ENCODE assay signal across 17 cellular contexts in genomic region chr5:173513521-173513991, GRCh38.
A peak's percentile ranks its signal among the peaks of the same experiment; 100 is the strongest.
DNase-seq lines count a peak whose midpoint lies in the region; FAIRE-seq and TF ChIP-seq lines count a peak whose summit lies in the region.
"Had no signal": no experiment of that assay in that cellular context is flagged by ENCODE, and none has a peak within 500 bp of the region (broad histone marks: within the 10 kb centered on the region; RNA-seq: fewer than 3 reads in every experiment).

No MANE protein-coding gene starts in this region.

- H3K27me3 ChIP-seq in neural progenitor cell, result no peaks in the 10 kb centered on the region
- H3K27me3 ChIP-seq: BLaER1 had no signal

- TF ChIP-seq CTCF in AG10803 (conservative IDR thresholded peaks at IDR 0.05; ENCODE audit: low read length) (peak; percentile 48), astrocyte of the spinal cord (IDR thresholded peaks at IDR 0.05; ENCODE audit: low read depth, low read length) (peak; percentile 9), neural progenitor cell (IDR thresholded peaks at IDR 0.05) (no peak)

- H3K4me1 Mint-ChIP-seq in neural progenitor cell, result peaks cover 14% of the 10 kb centered on the region

- peaks cover 8% of the 10 kb centered on the region for H3K9me3 Mint-ChIP-seq in neural progenitor cell

- no peak overlapping the region for H3K4me2 ChIP-seq in neural progenitor cell
- H3K4me2 ChIP-seq: BLaER1 had no signal

- no peak overlapping the region for H3K9ac ChIP-seq in neural progenitor cell
- H3K9ac ChIP-seq: BLaER1 had no signal

- no peaks in the 10 kb centered on the region for H3K36me3 ChIP-seq in neural progenitor cell
- H3K36me3 ChIP-seq: BLaER1, esophagus squamous epithelium had no signal

- no peaks in the 10 kb centered on the region for H3K27me3 Mint-ChIP-seq in neural progenitor cell (ENCODE audit: insufficient read depth, low read depth)

- H3K36me3 Mint-ChIP-seq in neural progenitor cell, result no peaks in the 10 kb centered on the region
- H3K36me3 Mint-ChIP-seq: brain had no signal

- no peak for FAIRE-seq in HTR-8/SVneo (lab: Jason Lieb, UNC)
- FAIRE-seq: H1, urothelium cell line had no signal

- H3F3A ChIP-seq in neural progenitor cell (ENCODE audit: low read depth), result no peaks in the 10 kb centered on the region

- no peak overlapping the region for H3K27ac Mint-ChIP-seq in neural progenitor cell
- H3K27ac Mint-ChIP-seq: brain, progenitor cell of endocrine pancreas had no signal

- H3K27ac ChIP-seq in neural progenitor cell, result peak overlapping the region; percentile 30
- H3K27ac ChIP-seq: BLaER1, esophagus squamous epithelium had no signal

- no peaks in the 10 kb centered on the region for H4K20me1 ChIP-seq in neural progenitor cell (ENCODE audit: low read depth)
- H4K20me1 ChIP-seq: BLaER1 had no signal

- in situ Hi-C loops in astrocyte of the spinal cord (cut with HindIII; ENCODE audit: low sequenced_read_pairs), result no loop called here

- peaks cover 19% of the 10 kb centered on the region for H3K4me1 ChIP-seq in neural progenitor cell
- H3K4me1 ChIP-seq: esophagus squamous epithelium had no signal

- DNase-seq in AG10803 (ENCODE audit: low read depth) (peak; percentile 62), HTR-8/SVneo (ENCODE audit: insufficient read length, low spot score) (peak; percentile 28), astrocyte of the spinal cord (ENCODE audit: low read depth, low spot score) (peak; percentile 70), neural progenitor cell (ENCODE audit: low spot score) (no peak), amygdala (lab: John Stamatoyannopoulos, UW) (no peak), 8988T (no peak), cortex of kidney (lab: John Stamatoyannopoulos, UW) (no peak), NCI-H187 (lab: John Stamatoyannopoulos, UW) (no peak)
- DNase-seq: activated effector memory CD4-positive, alpha-beta T cell treated with Interleukin-2 at 50 U/mL for 16 hours; esophagus squamous epithelium; NCI-H187 treated with DMSO at 0.1 percent for 48 hours; NCI-H510A had no signal

- no peak overlapping the region for H3K4me3 ChIP-seq in AG10803 (ENCODE audit: low read length)
- no peak overlapping the region for H3K4me3 ChIP-seq in astrocyte of the spinal cord (ENCODE audit: low read depth, low read length)
- no peak overlapping the region for H3K4me3 ChIP-seq in neural progenitor cell
- H3K4me3 ChIP-seq: BLaER1, esophagus squamous epithelium had no signal

- H3K4me3 Mint-ChIP-seq in neural progenitor cell, result no peak overlapping the region
- H3K4me3 Mint-ChIP-seq: brain had no signal

- H2AFZ ChIP-seq in neural progenitor cell (replicated peaks), result no peak overlapping the region

- H3K79me2 ChIP-seq in neural progenitor cell (ENCODE audit: low read depth), result no peaks in the 10 kb centered on the region

- no peaks in the 10 kb centered on the region for H3K9me3 ChIP-seq in neural progenitor cell (ENCODE audit: low read depth)
- H3K9me3 ChIP-seq: BLaER1, esophagus squamous epithelium had no signal

Comparison
In these comparisons a context has a peak if more than half of its experiments do, and no peak if none do; other contexts are left out.
1. DNase-seq: peak in AG10803 (single experiment), HTR-8/SVneo (single experiment) and astrocyte of the spinal cord (single experiment); none in neural progenitor cell (single experiment), amygdala (0 of 56), 8988T (single experiment), cortex of kidney (single experiment) and NCI-H187 (0 of 2).